Comparison of ENCODE assay signal across 1 cellular context in genomic region chr2:152016175-152017120, GRCh38.
TF ChIP-seq lines count a peak whose summit lies in the region.

No MANE protein-coding gene starts in this region.

TF ChIP-seq in HepG2, 621 proteins besides CTCF, POLR2A, EP300 and RAD21 (continued from another document and continues in another):
- TF ChIP-seq TFDP1 (CRISPR knock-in tag; IDR thresholded peaks at IDR 0.05; ENCODE audit: borderline replicate concordance): no peak
- TF ChIP-seq ZNF691 (CRISPR knock-in tag; IDR thresholded peaks at IDR 0.05; ENCODE audit: borderline replicate concordance, low read depth): no peak
- no peak for TF ChIP-seq HDAC6 (IDR thresholded peaks at IDR 0.05; ENCODE audit: low read depth, low read length)
- peak; percentile 94 for TF ChIP-seq NR2F2 (IDR thresholded peaks at IDR 0.05; ENCODE audit: borderline replicate concordance, low read depth)
- TF ChIP-seq E2F1 (CRISPR knock-in tag; IDR thresholded peaks at IDR 0.05): no peak
- TF ChIP-seq GABPB1 (CRISPR knock-in tag; IDR thresholded peaks at IDR 0.05): no peak
- TF ChIP-seq NFE2 (CRISPR knock-in tag; IDR thresholded peaks at IDR 0.05): no peak
- no peak for TF ChIP-seq ZFY (CRISPR knock-in tag; IDR thresholded peaks at IDR 0.05)
- no peak for TF ChIP-seq ZHX2 (IDR thresholded peaks at IDR 0.05; ENCODE audit: low read depth)
- TF ChIP-seq ZHX2 (CRISPR knock-in tag; IDR thresholded peaks at IDR 0.05; ENCODE audit: borderline replicate concordance): no peak
- TF ChIP-seq ZNF33B (CRISPR knock-in tag; IDR thresholded peaks at IDR 0.05): no peak
- no peak for TF ChIP-seq MYPOP (CRISPR knock-in tag; IDR thresholded peaks at IDR 0.05)
- TF ChIP-seq PITX1 (CRISPR knock-in tag; IDR thresholded peaks at IDR 0.05): no peak
- TF ChIP-seq ETS1 (CRISPR knock-in tag; IDR thresholded peaks at IDR 0.05): no peak
- no peak for TF ChIP-seq ZNF781 (CRISPR knock-in tag; IDR thresholded peaks at IDR 0.05; ENCODE audit: borderline replicate concordance, not compliant biosample characterization)
- TF ChIP-seq MLX (CRISPR knock-in tag; IDR thresholded peaks at IDR 0.05): no peak
- no peak for TF ChIP-seq ZNF772 (CRISPR knock-in tag; IDR thresholded peaks at IDR 0.05)
- TF ChIP-seq FOXA3 (CRISPR knock-in tag; IDR thresholded peaks at IDR 0.05): peak; percentile 78
- TF ChIP-seq ZNF333 (CRISPR knock-in tag; IDR thresholded peaks at IDR 0.05; ENCODE audit: borderline replicate concordance): no peak
- no peak for TF ChIP-seq HNRNPH1 (optimal IDR thresholded peaks at IDR 0.05; ENCODE audit: low read depth, low read length)
- TF ChIP-seq REPIN1 (CRISPR knock-in tag; IDR thresholded peaks at IDR 0.05; ENCODE audit: borderline replicate concordance, low read depth): no peak
- no peak for TF ChIP-seq CENPBD1 (CRISPR knock-in tag; IDR thresholded peaks at IDR 0.05; ENCODE audit: borderline replicate concordance, low read depth)
- TF ChIP-seq ZNF414 (CRISPR knock-in tag; IDR thresholded peaks at IDR 0.05): no peak
- TF ChIP-seq FOXO4 (CRISPR knock-in tag; conservative IDR thresholded peaks at IDR 0.05): no peak
- no peak for TF ChIP-seq PCBP2 (optimal IDR thresholded peaks at IDR 0.05; ENCODE audit: low read depth, low read length, poor library complexity, severe bottlenecking)
- TF ChIP-seq ZFP91 (CRISPR knock-in tag; IDR thresholded peaks at IDR 0.05; ENCODE audit: borderline replicate concordance): no peak
- TF ChIP-seq LRRFIP1 (CRISPR knock-in tag; conservative IDR thresholded peaks at IDR 0.05): no peak
- peak; percentile 83 to 92 for TF ChIP-seq NR2F1 (CRISPR knock-in tag; IDR thresholded peaks at IDR 0.05)
- TF ChIP-seq GMEB1 (CRISPR knock-in tag; IDR thresholded peaks at IDR 0.05; ENCODE audit: borderline replicate concordance): no peak
- TF ChIP-seq LCORL (IDR thresholded peaks at IDR 0.05): no peak
- TF ChIP-seq LCORL (CRISPR knock-in tag; IDR thresholded peaks at IDR 0.05): no peak
- no peak for TF ChIP-seq MAZ (IDR thresholded peaks at IDR 0.05; ENCODE audit: borderline replicate concordance, low read depth, low read length)
- TF ChIP-seq MAZ (CRISPR knock-in tag; IDR thresholded peaks at IDR 0.05; ENCODE audit: low read depth): no peak
- TF ChIP-seq ZNF773 (CRISPR knock-in tag; IDR thresholded peaks at IDR 0.05; ENCODE audit: borderline replicate concordance): no peak
